ENCODE assay signal across 12 cellular contexts in genomic region chr19:49491030-49491803, GRCh38. TPM values are rescaled to one million over a fixed set of nuclear protein-coding genes. Genes with fewer than 3 reads are reported as not detected.
A peak's percentile ranks its signal among the peaks of the same experiment; 100 is the strongest.
DNase-seq lines count a peak whose midpoint lies in the region; ATAC-seq, FAIRE-seq and TF ChIP-seq lines count a peak whose summit lies in the region.
"Had no signal": no experiment of that assay in that cellular context is flagged by ENCODE, and none has a peak within 500 bp of the region (broad histone marks: within the 10 kb centered on the region; RNA-seq: fewer than 3 reads in every experiment).

No MANE protein-coding gene starts in this region.

- no peak for TF ChIP-seq EP300 in GM12878 (IDR thresholded peaks at IDR 0.05; ENCODE audit: borderline replicate concordance in 1 of 2, control insufficient read depth in 1 of 2, low read depth in 2 of 2, low read length in 2 of 2)

- H3K4me1 ChIP-seq in KMS-11 (ENCODE audit: low read depth, poor library complexity, severe bottlenecking) (peaks cover 17% of the 10 kb centered on the region), GM12878 (ENCODE audit: control insufficient read depth, insufficient read depth, low read length) (peaks cover 16% of the 10 kb centered on the region), psoas muscle (peaks cover 26% of the 10 kb centered on the region), tibial artery (peaks cover 0 to 35% (median 31%) of the 10 kb centered on the region in 4 donors)

- H3K9ac ChIP-seq in KMS-11 (no peak overlapping the region; the same call in 1 of the 2 replicates), GM12878 (ENCODE audit: control insufficient read depth, insufficient read depth, low read length) (peak overlapping the region; percentile 95; the same call in 1 of the 2 replicates)

- SMC1A ChIA-PET in GM12878 (lab: Charles Lee; ENCODE audit: uncharacterized antibody, unreplicated experiment), result no interaction called here

- intact Hi-C loops in GM12878 (cut with micrococcal nuclease; ENCODE audit: unreplicated experiment), result no loop called here
- intact Hi-C loops in psoas muscle (cut with DNase I), result loop anchor here in 1 of 2 donors (10.0 kb wide), 1 partner anchor 324 kb away; the partner anchor contains the start of genes FUZ and MED25
- intact Hi-C loops in tibial artery (cut with DNase I; ENCODE audit: low total_unique reads), result loop anchor here (10.0 kb wide), 1 partner anchor 184 kb away; the partner anchor contains the start of gene PRMT1

- WGBS in GM12878 (ENCODE audit: insufficient coverage, insufficient replicate concordance, low lambda C conversion rate, missing lambda C conversion rate), result 83% methylated on average over 17 of the region's 17 CpGs
- 57 to 64% (median 63%) methylated on average over 14 to 17 of the region's 17 CpGs for WGBS in psoas muscle, 3 donors

- no peak overlapping the region for H3K4me2 ChIP-seq in KMS-11
- peak overlapping the region; percentile 91 for H3K4me2 ChIP-seq in GM12878 (ENCODE audit: control insufficient read depth, insufficient read depth)

- no peaks in the 10 kb centered on the region; the same call in 1 of the 3 replicates for H3K9me3 ChIP-seq in GM12878 (replicated peaks; ENCODE audit: control insufficient read depth, insufficient read depth, low read length)
- H3K9me3 ChIP-seq in psoas muscle, result no peaks in the 10 kb centered on the region
- no peaks in the 10 kb centered on the region for H3K9me3 ChIP-seq in tibial artery
- H3K9me3 ChIP-seq: vagina had no signal

- DNase-seq in activated CD8-positive, alpha-beta memory T cell treated with anti-CD3 and anti-CD28 coated beads for 24 hours, result peak; percentile 68
- DNase-seq in activated CD8-positive, alpha-beta memory T cell treated with anti-CD3 and anti-CD28 coated beads, Interleukin-2, amount 50 U/mL, for 4 hours, result no peak
- DNase-seq in GM12878 (ENCODE audit: low read depth, low spot score) (no peak), psoas muscle (no peak), NCI-H2196 treated with DMSO at 0.1 percent for 48 hours (lab: John Stamatoyannopoulos, UW; ENCODE audit: unreplicated experiment) (no peak), RCC 7860 (ENCODE audit: low spot score) (no peak), tibial artery (no peak)
- DNase-seq: AML-193; NCI-H1436; stimulated activated CD4-positive, alpha-beta T cell treated with anti-CD3 and anti-CD28 coated beads, Interleukin-4, amount 100 ng/mL, for 4 hours had no signal

- TF ChIP-seq CTCF in KMS-11 (conservative IDR thresholded peaks at IDR 0.05; ENCODE audit: low read depth, low read length) (no peak), GM12878 (IDR thresholded peaks at IDR 0.05 in 2 of 3, conservative IDR thresholded peaks at IDR 0.05 in 1 of 3; ENCODE audit: control insufficient read depth in 2 of 3, extremely low read depth in 1 of 3, insufficient read depth in 1 of 3, low read depth in 3 of 3, low read length in 3 of 3) (no peak), psoas muscle (IDR thresholded peaks at IDR 0.05) (no peak), tibial artery (IDR thresholded peaks at IDR 0.05) (no peak)

- H4K20me1 ChIP-seq in KMS-11 (ENCODE audit: insufficient read depth) (peaks cover 14% of the 10 kb centered on the region), GM12878 (ENCODE audit: control insufficient read depth, insufficient read depth) (peaks cover 13% of the 10 kb centered on the region)

- RAD21 ChIA-PET in GM12878 (lab: Charles Lee; ENCODE audit: unreplicated experiment), result no interaction called here

- no peak for ATAC-seq in GM12878
- ATAC-seq in psoas muscle, result no peak

- TF ChIP-seq RAD21 in GM12878 (IDR thresholded peaks at IDR 0.05; ENCODE audit: insufficient read depth, low read depth, low read length), result no peak

- BruUV-seq in GM12878 (replicated peaks; lab: Mats Ljungman, UMichigan), result no TSS peak

- H2AFZ ChIP-seq in KMS-11 (ENCODE audit: low read depth) (no peak overlapping the region), GM12878 (ENCODE audit: control insufficient read depth, low read depth, low read length) (no peak overlapping the region)

- FAIRE-seq in GM12878 (lab: Jason Lieb, UNC), result no peak
- no peak for FAIRE-seq in RCC 7860 (lab: Jason Lieb, UNC)

- H3K36me3 ChIP-seq in KMS-11 (ENCODE audit: insufficient read depth) (peaks cover 41% of the 10 kb centered on the region; the same call in 1 of the 2 replicates), GM12878 (ENCODE audit: control insufficient read depth in 2 of 2, insufficient read depth in 2 of 2, low read length in 1 of 2) (peaks cover 26 to 40% of the 10 kb centered on the region in 2 experiments), psoas muscle (ENCODE audit: insufficient read depth in 1 of 2, low read depth in 1 of 2) (peaks cover 12 to 49% of the 10 kb centered on the region in 2 donors), tibial artery (peaks cover 32 to 48% (median 41%) of the 10 kb centered on the region in 3 donors)

- CTCF ChIA-PET in GM12878 (lab: Yijun Ruan, JAX), result no interaction called here

- in situ Hi-C loops in GM12878 (cut with MboI), result no loop called here

- peaks cover 37% of the 10 kb centered on the region for H3K79me2 ChIP-seq in KMS-11 (ENCODE audit: insufficient read depth, low read depth)
- peaks cover 41% of the 10 kb centered on the region for H3K79me2 ChIP-seq in GM12878 (ENCODE audit: control insufficient read depth, insufficient read depth, low read length)

- H3K27me3 ChIP-seq in KMS-11 (ENCODE audit: insufficient read depth, low read depth), result no peaks in the 10 kb centered on the region
- H3K27me3 ChIP-seq in GM12878 (replicated peaks in 1 of 2; ENCODE audit: control insufficient read depth in 2 of 2, insufficient read depth in 2 of 2, low read length in 1 of 2), result no peaks in the 10 kb centered on the region
- H3K27me3 ChIP-seq in psoas muscle (ENCODE audit: insufficient read depth in 3 of 3, low read length in 2 of 3), result no peaks in the 10 kb centered on the region
- H3K27me3 ChIP-seq in tibial artery, result no peaks in the 10 kb centered on the region
- H3K27me3 ChIP-seq: vagina had no signal

- peak overlapping the region; percentile 94; the same call in 1 of the 2 replicates for H3K27ac ChIP-seq in KMS-11
- H3K27ac ChIP-seq in GM12878 (ENCODE audit: control insufficient read depth, insufficient read depth), result peak overlapping the region; percentile 83
- peak overlapping the region; percentile 95 for H3K27ac ChIP-seq in psoas muscle
- no peak overlapping the region for H3K27ac ChIP-seq in tibial artery
- H3K27ac ChIP-seq: vagina had no signal

- POLR2A ChIA-PET in GM12878 (lab: Charles Lee), result interaction anchor here (1.0 kb wide), 1 partner anchor 185 kb away, joined by 3 read pairs; no protein-coding TSS in a partner anchor

- H3K4me3 ChIP-seq in KMS-11 (IDR thresholded peaks at IDR 0.05; ENCODE audit: insufficient read depth, low read depth, low read length) (no peak overlapping the region), GM12878 (peak overlapping the region; percentile 97; the same call in 1 of the 2 replicates), psoas muscle (no peak overlapping the region), tibial artery (no peak overlapping the region)
- H3K4me3 ChIP-seq: vagina had no signal

- TF ChIP-seq POLR2A in GM12878 (IDR thresholded peaks at IDR 0.05; ENCODE audit: low read depth, low read length), result peak; percentile 56

RNA-seq across cellular contexts. Expression of gene RPL13A, which starts 3.8 kb away (rescaled TPM):
- total RNA-seq in GM12878 (2013; cell fraction: nucleolus; rRNA removed), result 421 and 437 TPM in 2 replicates
- total RNA-seq in GM12878 (2014; rRNA removed) (6,558 and 7,287 TPM in 2 replicates), GM12878 (2014; rRNA removed; fragmentation: Illumina TruSeq; extraction: Trizol) (3,471 and 3,692 TPM in 2 replicates), GM12878 (2021) (5,103 and 5,273 TPM in 2 replicates), psoas muscle (1,000 to 10,000 TPM; 1,392 to 2,022 (median 1,763) TPM)
- 1,623 TPM for polyA plus RNA-seq in GM12878 (2011; ENCODE audit: low read depth)
- polyA plus RNA-seq in GM12878 (2011; rRNA removed) (2,172 and 3,936 TPM in 2 replicates), GM12878 (2014; fragmentation: Illumina TruSeq; extraction: Trizol) (1,413 and 3,666 TPM in 2 replicates), GM12878 (2014; fragmentation: Nextera tagmentation; extraction: Ambion mirVana) (1,000 to 10,000 TPM; 4,595 to 5,196 TPM), GM12878 (2014; rRNA removed) (7,317 and 8,961 TPM in 2 replicates), GM12878 (2016; fragmentation: Nextera tagmentation; extraction: Ambion mirVana) (1,000 to 10,000 TPM; 1,426 to 1,490 TPM), psoas muscle (1,000 to 10,000 TPM; 1,992 to 2,955 (median 2,046) TPM)
- polyA plus RNA-seq in GM12878 (2011; cell fraction: cytosol; rRNA removed), result 3,618 and 5,003 TPM in 2 replicates
- 2,479 and 2,850 TPM in 2 replicates for polyA plus RNA-seq in GM12878 (2011; cell fraction: nucleus; rRNA removed)
- 5,924 and 8,191 TPM in 2 replicates for polyA plus RNA-seq in GM12878 (2012)
- 683 and 1,722 TPM in 2 replicates for polyA minus RNA-seq in GM12878 (2011; rRNA and poly(A)+ RNA removed)
- polyA minus RNA-seq in GM12878 (2011; cell fraction: cytosol; rRNA and poly(A)+ RNA removed), result 792 and 811 TPM in 2 replicates
- 1,676 and 2,148 TPM in 2 replicates for polyA minus RNA-seq in GM12878 (2011; cell fraction: nucleus; rRNA and poly(A)+ RNA removed)

RNA-seq across cellular contexts. Expression of gene RPS11, which starts 5.0 kb away (rescaled TPM):
- 652 and 681 TPM in 2 replicates for total RNA-seq in GM12878 (2013; cell fraction: nucleolus; rRNA removed)
- total RNA-seq in GM12878 (2014; rRNA removed) (4,375 and 4,445 TPM in 2 replicates), GM12878 (2014; rRNA removed; fragmentation: Illumina TruSeq; extraction: Trizol) (5,436 and 5,566 TPM in 2 replicates), GM12878 (2021) (2,768 and 2,873 TPM in 2 replicates), psoas muscle (1,000 to 10,000 TPM; 1,146 to 1,506 (median 1,232) TPM)
- 7,313 TPM for polyA plus RNA-seq in GM12878 (2011; ENCODE audit: low read depth)
- polyA plus RNA-seq in GM12878 (2011; rRNA removed) (2,519 and 3,846 TPM in 2 replicates), GM12878 (2014; fragmentation: Illumina TruSeq; extraction: Trizol) (9,872 and 11,122 TPM in 2 replicates), GM12878 (2014; fragmentation: Nextera tagmentation; extraction: Ambion mirVana) (1,000 to 10,000 TPM; 4,277 to 4,566 TPM), GM12878 (2014; rRNA removed) (5,188 and 5,232 TPM in 2 replicates), GM12878 (2016; fragmentation: Nextera tagmentation; extraction: Ambion mirVana) (1,000 to 10,000 TPM; 1,714 to 1,771 TPM), psoas muscle (1,000 to 10,000 TPM; 2,461 to 3,844 (median 3,134) TPM)
- polyA plus RNA-seq in GM12878 (2011; cell fraction: cytosol; rRNA removed), result 5,437 and 7,191 TPM in 2 replicates
- 1,670 and 1,694 TPM in 2 replicates for polyA plus RNA-seq in GM12878 (2011; cell fraction: nucleus; rRNA removed)
- polyA plus RNA-seq in GM12878 (2012), result 5,725 and 6,770 TPM in 2 replicates
- polyA minus RNA-seq in GM12878 (2011; rRNA and poly(A)+ RNA removed), result 1,409 and 1,631 TPM in 2 replicates
- 519 and 537 TPM in 2 replicates for polyA minus RNA-seq in GM12878 (2011; cell fraction: cytosol; rRNA and poly(A)+ RNA removed)
- 175 and 221 TPM in 2 replicates for polyA minus RNA-seq in GM12878 (2011; cell fraction: nucleus; rRNA and poly(A)+ RNA removed)

RNA-seq across cellular contexts. Expression of gene FLT3LG, which starts 17.2 kb away (rescaled TPM):
- total RNA-seq in GM12878 (2013; cell fraction: nucleolus; rRNA removed), result 1.4 and 4.0 TPM in 2 replicates
- total RNA-seq in GM12878 (2014; rRNA removed), result 3.7 and 4.1 TPM in 2 replicates
- total RNA-seq in GM12878 (2014; rRNA removed; fragmentation: Illumina TruSeq; extraction: Trizol), result 3.9 and 4.6 TPM in 2 replicates
- total RNA-seq in GM12878 (2021), result 9.5 and 10.3 TPM in 2 replicates
- 3.2 TPM for polyA plus RNA-seq in GM12878 (2011; ENCODE audit: low read depth)
- polyA plus RNA-seq in GM12878 (2011; rRNA removed), result 1.3 and 3.0 TPM in 2 replicates
- polyA plus RNA-seq in GM12878 (2011; cell fraction: cytosol; rRNA removed), result 3.7 and 5.9 TPM in 2 replicates
- 10.9 and 11.9 TPM in 2 replicates for polyA plus RNA-seq in GM12878 (2011; cell fraction: nucleus; rRNA removed)
- 7.2 and 8.7 TPM in 2 replicates for polyA plus RNA-seq in GM12878 (2012)
- polyA plus RNA-seq in GM12878 (2014; fragmentation: Illumina TruSeq; extraction: Trizol), result 0.51 and 2.8 TPM in 2 replicates
- polyA plus RNA-seq in GM12878 (2014; fragmentation: Nextera tagmentation; extraction: Ambion mirVana), result 1 to 10 TPM in 1 of 2 experiments, under 1 TPM in 1; 0.68 to 1.6 TPM
- 11.9 and 13.9 TPM in 2 replicates for polyA plus RNA-seq in GM12878 (2014; rRNA removed)
- polyA plus RNA-seq in GM12878 (2016; fragmentation: Nextera tagmentation; extraction: Ambion mirVana), result 10 to 100 TPM; 10.1 to 13.1 TPM
- 1.3 TPM in 1 of 2 replicates, not detected in the other for polyA minus RNA-seq in GM12878 (2011; rRNA and poly(A)+ RNA removed)
- 1.6 and 4.5 TPM in 2 replicates for polyA minus RNA-seq in GM12878 (2011; cell fraction: cytosol; rRNA and poly(A)+ RNA removed)
- 1.3 and 3.2 TPM in 2 replicates for polyA minus RNA-seq in GM12878 (2011; cell fraction: nucleus; rRNA and poly(A)+ RNA removed)
- 1 to 10 TPM; 1.9 to 3.2 (median 2.5) TPM for total RNA-seq in psoas muscle
- 1 to 10 TPM; 1.9 to 4.5 (median 4.1) TPM for polyA plus RNA-seq in psoas muscle

RNA-seq across cellular contexts. Expression of gene FCGRT, which starts 21.2 kb away (rescaled TPM):
- total RNA-seq in GM12878 (2013; cell fraction: nucleolus; rRNA removed), result 2.1 and 3.3 TPM in 2 replicates
- total RNA-seq in GM12878 (2014; rRNA removed), result 0.51 TPM in 1 of 2 replicates, not detected in the other
- total RNA-seq in GM12878 (2014; rRNA removed; fragmentation: Illumina TruSeq; extraction: Trizol), result not detected in 2 replicates
- total RNA-seq in GM12878 (2021), result 0.56 and 2.4 TPM in 2 replicates
- polyA plus RNA-seq in GM12878 (2011; ENCODE audit: low read depth), result 1.00 TPM
- polyA plus RNA-seq in GM12878 (2011; rRNA removed), result 0.78 and 0.81 TPM in 2 replicates
- 0.60 and 0.65 TPM in 2 replicates for polyA plus RNA-seq in GM12878 (2011; cell fraction: cytosol; rRNA removed)
- polyA plus RNA-seq in GM12878 (2011; cell fraction: nucleus; rRNA removed), result 0.54 and 0.93 TPM in 2 replicates
- 1.7 and 2.5 TPM in 2 replicates for polyA plus RNA-seq in GM12878 (2012)
- 0.19 TPM in 1 of 2 replicates, not detected in the other for polyA plus RNA-seq in GM12878 (2014; fragmentation: Illumina TruSeq; extraction: Trizol)
- under 1 TPM in 1 of 2 experiments, not detected in 1; 0.18 TPM for polyA plus RNA-seq in GM12878 (2014; fragmentation: Nextera tagmentation; extraction: Ambion mirVana)
- 0.29 and 0.49 TPM in 2 replicates for polyA plus RNA-seq in GM12878 (2014; rRNA removed)
- under 1 TPM; 0.11 to 0.43 TPM for polyA plus RNA-seq in GM12878 (2016; fragmentation: Nextera tagmentation; extraction: Ambion mirVana)
- polyA minus RNA-seq in GM12878 (2011; rRNA and poly(A)+ RNA removed), result not detected in 2 replicates
- polyA minus RNA-seq in GM12878 (2011; cell fraction: cytosol; rRNA and poly(A)+ RNA removed), result not detected in 2 replicates
- 0.24 TPM in 1 of 2 replicates, not detected in the other for polyA minus RNA-seq in GM12878 (2011; cell fraction: nucleus; rRNA and poly(A)+ RNA removed)
- total RNA-seq in psoas muscle, result 10 to 100 TPM; 42.2 to 79.3 (median 60.3) TPM
- polyA plus RNA-seq in psoas muscle, result 10 to 100 TPM; 32.0 to 48.2 (median 39.9) TPM

RNA-seq across cellular contexts. Expression of gene RCN3, which starts 36.6 kb away (rescaled TPM):
- total RNA-seq in GM12878 (2013; cell fraction: nucleolus; rRNA removed), result 2.0 TPM in 1 of 2 replicates, not detected in the other
- total RNA-seq in GM12878 (2014; rRNA removed) (not detected in 2 replicates), GM12878 (2014; rRNA removed; fragmentation: Illumina TruSeq; extraction: Trizol) (0.32 and 0.49 TPM in 2 replicates), GM12878 (2021) (0.27 and 0.38 TPM in 2 replicates), psoas muscle (1 to 10 TPM; 6.4 to 8.6 (median 7.4) TPM)
- 0.18 TPM for polyA plus RNA-seq in GM12878 (2011; ENCODE audit: low read depth)
- polyA plus RNA-seq in GM12878 (2011; rRNA removed) (0.12 TPM in 1 of 2 replicates, not detected in the other), GM12878 (2014; fragmentation: Illumina TruSeq; extraction: Trizol) (0.21 TPM in 1 of 2 replicates, not detected in the other), GM12878 (2014; fragmentation: Nextera tagmentation; extraction: Ambion mirVana) (not detected), GM12878 (2014; rRNA removed) (0.96 and 1.7 TPM in 2 replicates), GM12878 (2016; fragmentation: Nextera tagmentation; extraction: Ambion mirVana) (under 1 TPM; 0.49 to 0.99 TPM), psoas muscle (1 to 10 TPM; 3.9 to 9.6 (median 7.3) TPM)
- 0.07 and 0.15 TPM in 2 replicates for polyA plus RNA-seq in GM12878 (2011; cell fraction: cytosol; rRNA removed)
- 0.09 TPM in 1 of 2 replicates, not detected in the other for polyA plus RNA-seq in GM12878 (2011; cell fraction: nucleus; rRNA removed)
- polyA plus RNA-seq in GM12878 (2012), result 1.0 and 3.9 TPM in 2 replicates
- polyA minus RNA-seq in GM12878 (2011; rRNA and poly(A)+ RNA removed), result not detected in 2 replicates
- polyA minus RNA-seq in GM12878 (2011; cell fraction: cytosol; rRNA and poly(A)+ RNA removed), result not detected in 2 replicates
- not detected in 2 replicates for polyA minus RNA-seq in GM12878 (2011; cell fraction: nucleus; rRNA and poly(A)+ RNA removed)

Comparison
In these comparisons a context has a peak if more than half of its experiments do, and no peak if none do; other contexts are left out.
1. H3K27ac ChIP-seq: peak in KMS-11 (single experiment), GM12878 (single experiment) and psoas muscle (single experiment); none in tibial artery (0 of 2).